ENCODE assay signal across 9 cellular contexts in genomic region chr20:50138479-50139393, GRCh38. TPM values are rescaled to one million over a fixed set of nuclear protein-coding genes. Genes with fewer than 3 reads are reported as not detected.
DNase-seq lines count a peak whose midpoint lies in the region; ATAC-seq and TF ChIP-seq lines count a peak whose summit lies in the region.
"Had no signal": no experiment of that assay in that cellular context is flagged by ENCODE, and none has a peak within 500 bp of the region (broad histone marks: within the 10 kb centered on the region; RNA-seq: fewer than 3 reads in every experiment).

No MANE protein-coding gene starts in this region.

- no peaks in the 10 kb centered on the region for H3K27me3 Mint-ChIP-seq in activated naive CD4-positive, alpha-beta T cell treated with anti-CD3 and anti-CD28 coated beads for 36 hours (ENCODE audit: low read depth)

- peaks cover 36% of the 10 kb centered on the region for H3K4me1 Mint-ChIP-seq in activated naive CD4-positive, alpha-beta T cell treated with anti-CD3 and anti-CD28 coated beads for 36 hours (ENCODE audit: low read depth)

- CTCF ChIA-PET in activated naive CD4-positive, alpha-beta T cell treated with anti-CD3 and anti-CD28 coated beads for 36 hours (lab: Charles Lee) = interaction anchor here (0.6 kb wide), 1 partner anchor 208 kb away, joined by 3 read pairs; no protein-coding TSS in a partner anchor

- DNase-seq in activated naive CD4-positive, alpha-beta T cell treated with anti-CD3 and anti-CD28 coated beads for 36 hours = no peak
- DNase-seq in activated naive CD4-positive, alpha-beta T cell (lab: John Stamatoyannopoulos, UW) = no peak
- peak; percentile 83 for DNase-seq in midbrain (lab: John Stamatoyannopoulos, UW)
- no peak for DNase-seq in uterus
- DNase-seq: activated CD4-positive, CD25-positive, alpha-beta regulatory T cell had no signal

- H3K4me3 ChIP-seq in ectodermal cell (ENCODE audit: insufficient read depth, low read depth, low read length) (no peak overlapping the region), uterus (no peak overlapping the region)

- 87 to 89% methylated on average over 29 of the region's 29 CpGs for WGBS in ectodermal cell, 2 experiments

- H3K4me1 ChIP-seq in ectodermal cell (ENCODE audit: control insufficient read depth, insufficient read depth, low read length) (no peaks in the 10 kb centered on the region), uterus (no peaks in the 10 kb centered on the region)

- H3K27me3 ChIP-seq in ectodermal cell (ENCODE audit: control insufficient read depth, insufficient read depth, low read length, poor library complexity, severe bottlenecking) (no peaks in the 10 kb centered on the region), uterus (no peaks in the 10 kb centered on the region)

- peak overlapping the region; percentile 8 for H3K27ac ChIP-seq in ectodermal cell (ENCODE audit: insufficient read depth, low read depth, low read length, poor library complexity, severe bottlenecking)
- peak overlapping the region; percentile 38 to 52 for H3K27ac ChIP-seq in uterus

- peaks cover 20% of the 10 kb centered on the region for H3K36me3 Mint-ChIP-seq in activated naive CD4-positive, alpha-beta T cell treated with anti-CD3 and anti-CD28 coated beads for 36 hours (ENCODE audit: low read depth)

- no peak for TF ChIP-seq POLR2A in uterus (IDR thresholded peaks at IDR 0.05)

- H3K4me3 Mint-ChIP-seq in activated naive CD4-positive, alpha-beta T cell treated with anti-CD3 and anti-CD28 coated beads for 36 hours = no peak overlapping the region

- TF ChIP-seq CTCF in uterus (IDR thresholded peaks at IDR 0.05) = no peak

- intact Hi-C loops in activated naive CD4-positive, alpha-beta T cell treated with anti-CD3 and anti-CD28 coated beads for 36 hours (cut with micrococcal nuclease) = no loop called here
- intact Hi-C loops in uterus (cut with DNase I; ENCODE audit: low total_unique reads) = no loop called here

- H3K36me3 ChIP-seq in ectodermal cell (ENCODE audit: control insufficient read depth, insufficient read depth, low read length) (peaks cover 10% of the 10 kb centered on the region), uterus (no peaks in the 10 kb centered on the region)

- H3K27ac Mint-ChIP-seq in activated naive CD4-positive, alpha-beta T cell treated with anti-CD3 and anti-CD28 coated beads for 36 hours = peak overlapping the region; percentile 21

- no peaks in the 10 kb centered on the region for H3K9me3 Mint-ChIP-seq in activated naive CD4-positive, alpha-beta T cell treated with anti-CD3 and anti-CD28 coated beads for 36 hours

- H3K9me3 ChIP-seq in ectodermal cell (ENCODE audit: control insufficient read depth, low read length) (no peaks in the 10 kb centered on the region), uterus (no peaks in the 10 kb centered on the region)

- no peak for ATAC-seq in HG03045 (IDR thresholded peaks at IDR 0.05; ENCODE audit: unreplicated experiment)
- no peak for ATAC-seq in HG02759 (IDR thresholded peaks at IDR 0.05; ENCODE audit: unreplicated experiment)
- ATAC-seq in HG02973 (IDR thresholded peaks at IDR 0.05; ENCODE audit: unreplicated experiment) = no peak

RNA-seq across cellular contexts. Expression of gene PEDS1, which starts 14.8 kb away (rescaled TPM):
- 10 to 100 TPM; 10.4 to 11.2 TPM for total RNA-seq in activated naive CD4-positive, alpha-beta T cell treated with anti-CD3 and anti-CD28 coated beads for 36 hours
- polyA plus RNA-seq in ectodermal cell (2013, experiment 1 of 4) = 31.3 TPM
- 26.5 TPM for polyA plus RNA-seq in ectodermal cell (2013, experiment 2 of 4)
- 23.0 TPM for polyA plus RNA-seq in ectodermal cell (2013, experiment 3 of 4)
- 24.4 TPM for polyA plus RNA-seq in ectodermal cell (2013, experiment 4 of 4)
- 10 to 100 TPM in 1 of 4 donors, 1 to 10 TPM in 3; 1.5 to 19.8 (median 6.1) TPM for total RNA-seq in uterus

RNA-seq across cellular contexts. Expression of gene UBE2V1, which starts 25.8 kb away (rescaled TPM):
- total RNA-seq in activated naive CD4-positive, alpha-beta T cell treated with anti-CD3 and anti-CD28 coated beads for 36 hours = 100 to 1,000 TPM; 124 to 137 TPM
- polyA plus RNA-seq in ectodermal cell (2013, experiment 1 of 4) = 257 TPM
- polyA plus RNA-seq in ectodermal cell (2013, experiment 2 of 4) = 228 TPM
- 169 TPM for polyA plus RNA-seq in ectodermal cell (2013, experiment 3 of 4)
- polyA plus RNA-seq in ectodermal cell (2013, experiment 4 of 4) = 196 TPM
- 100 to 1,000 TPM in 1 of 4 donors, 10 to 100 TPM in 3; 45.6 to 124 (median 62.9) TPM for total RNA-seq in uterus

RNA-seq across cellular contexts. Expression of gene CEBPB, which starts 51.9 kb away (rescaled TPM):
- 10 to 100 TPM; 38.5 to 38.6 TPM for total RNA-seq in activated naive CD4-positive, alpha-beta T cell treated with anti-CD3 and anti-CD28 coated beads for 36 hours
- polyA plus RNA-seq in ectodermal cell (2013, experiment 1 of 4) = 1.9 TPM
- polyA plus RNA-seq in ectodermal cell (2013, experiment 2 of 4) = 1.6 TPM
- polyA plus RNA-seq in ectodermal cell (2013, experiment 3 of 4) = 2.4 TPM
- 2.7 TPM for polyA plus RNA-seq in ectodermal cell (2013, experiment 4 of 4)
- total RNA-seq in uterus = 100 to 1,000 TPM in 1 of 4 donors, 10 to 100 TPM in 3; 15.6 to 100 (median 59.9) TPM
